In the genomic region with DNA sequence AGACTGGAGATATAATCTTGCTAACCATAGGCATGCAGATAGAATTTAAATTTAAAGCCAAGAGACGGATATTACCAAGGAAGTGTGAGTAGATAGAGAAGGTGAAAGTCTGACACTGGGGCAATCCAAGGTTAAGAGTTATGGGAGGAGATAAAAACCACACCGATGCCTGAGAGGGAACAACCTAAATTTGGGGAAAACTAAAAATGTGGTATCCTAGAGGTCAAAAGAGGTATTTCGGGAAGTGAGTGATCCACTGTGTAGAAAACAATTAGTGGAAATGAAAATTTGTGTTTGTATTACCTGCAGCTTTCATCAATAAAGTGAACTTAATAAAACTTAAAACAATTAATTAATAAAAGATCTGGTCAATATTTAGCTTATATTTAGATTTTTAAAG, we compare ENCODE assay signal across 21 cellular contexts.
"Had no signal": no experiment of that assay in that cellular context is flagged by ENCODE, and none has a peak within 500 bp of the region (broad histone marks: within the 10 kb centered on the region; RNA-seq: fewer than 3 reads in every experiment).

No MANE protein-coding gene starts in this region.

- H3K27me3 ChIP-seq: esophagus squamous epithelium, gastroesophageal sphincter, heart left ventricle, testis had no signal

- H3K4me1 ChIP-seq: esophagus squamous epithelium, gastroesophageal sphincter, heart left ventricle, testis had no signal

- H3K4me1 Mint-ChIP-seq: activated CD4-positive, alpha-beta memory T cell treated with anti-CD3 and anti-CD28 coated beads, Interleukin-2, amount 10 ng/mL, durations not matched to agents 7 days and 5 days; activated naive CD8-positive, alpha-beta T cell treated with anti-CD3 and anti-CD28 coated beads, Interleukin-2, amount 50 U/mL, for 24 hours; memory B cell had no signal

- ATAC-seq: activated naive CD8-positive, alpha-beta T cell treated with anti-CD3 and anti-CD28 coated beads, Interleukin-2, amount 50 U/mL, for 24 hours; activated T-cell treated with anti-CD3 and anti-CD28 coated beads, Interleukin-2, amount 50 U/mL, for 72 hours; gastroesophageal sphincter; heart left ventricle; left cardiac atrium had no signal

- H3K27ac ChIP-seq: esophagus squamous epithelium, gastroesophageal sphincter, heart left ventricle, testis had no signal

- H3K36me3 Mint-ChIP-seq: brain, memory B cell had no signal

- H3K4me3 Mint-ChIP-seq: activated CD4-positive, alpha-beta memory T cell treated with anti-CD3 and anti-CD28 coated beads, Interleukin-2, amount 10 ng/mL, durations not matched to agents 7 days and 5 days; activated naive CD4-positive, alpha-beta T cell treated with anti-CD3 and anti-CD28 coated beads for 36 hours; activated naive CD8-positive, alpha-beta T cell treated with anti-CD3 and anti-CD28 coated beads, Interleukin-2, amount 50 U/mL, for 24 hours; activated T-cell treated with anti-CD3 and anti-CD28 coated beads, Interleukin-2, amount 50 U/mL, for 72 hours; brain; memory B cell had no signal

- H3K36me3 ChIP-seq: esophagus squamous epithelium, gastroesophageal sphincter, heart left ventricle had no signal

- H3K27me3 Mint-ChIP-seq: activated CD4-positive, alpha-beta memory T cell treated with anti-CD3 and anti-CD28 coated beads, Interleukin-2, amount 10 ng/mL, durations not matched to agents 7 days and 5 days; activated naive CD8-positive, alpha-beta T cell treated with anti-CD3 and anti-CD28 coated beads, Interleukin-2, amount 50 U/mL, for 24 hours; brain; memory B cell had no signal

- H3K9me3 Mint-ChIP-seq: brain had no signal

- DNase-seq: activated CD4-positive, alpha-beta memory T cell treated with anti-CD3 and anti-CD28 coated beads, Interleukin-2, amount 10 ng/mL, durations not matched to agents 7 days and 5 days; activated CD4-positive, alpha-beta T cell treated with anti-CD3 and anti-CD28 coated beads for 48 hours; activated effector memory CD4-positive, alpha-beta T cell treated with Interleukin-2 at 50 U/mL for 16 hours; activated naive CD4-positive, alpha-beta T cell treated with anti-CD3 and anti-CD28 coated beads for 36 hours; activated naive CD8-positive, alpha-beta T cell treated with anti-CD3 and anti-CD28 coated beads, Interleukin-2, amount 50 U/mL, for 24 hours; activated T-cell treated with anti-CD3 and anti-CD28 coated beads, Interleukin-2, amount 50 U/mL, for 72 hours; caudate nucleus; dermis blood vessel endothelial cell; effector CD8-positive, alpha-beta T cell; esophagus squamous epithelium; heart left ventricle; left cardiac atrium; retina; stimulated activated CD4-positive, alpha-beta T cell treated with anti-CD3 and anti-CD28 coated beads, Interleukin-2, amount 100 ng/mL, for 48 hours; stimulated activated naive CD4-positive, alpha-beta T cell; T-helper 9 cell; testis; trophoblast cell had no signal

- H3K4me3 ChIP-seq: esophagus squamous epithelium, gastroesophageal sphincter, heart left ventricle, testis had no signal

- H3K9me3 ChIP-seq: gastroesophageal sphincter, heart left ventricle, testis had no signal

- H3K27ac Mint-ChIP-seq: activated CD4-positive, alpha-beta memory T cell treated with anti-CD3 and anti-CD28 coated beads, Interleukin-2, amount 10 ng/mL, durations not matched to agents 7 days and 5 days; activated naive CD4-positive, alpha-beta T cell treated with anti-CD3 and anti-CD28 coated beads for 36 hours; activated naive CD8-positive, alpha-beta T cell treated with anti-CD3 and anti-CD28 coated beads, Interleukin-2, amount 50 U/mL, for 24 hours; activated T-cell treated with anti-CD3 and anti-CD28 coated beads, Interleukin-2, amount 50 U/mL, for 72 hours; brain; memory B cell had no signal
